In genomic region chr19:2077833-2078619, GRCh38 we compare ENCODE assay signal across 1 cellular context.
TF ChIP-seq lines count a peak whose summit lies in the region.

No MANE protein-coding gene starts in this region.

TF ChIP-seq in GM12878, 131 proteins besides CTCF, POLR2A, EP300 and RAD21:
- TF ChIP-seq POLR2AphosphoS2 (IDR thresholded peaks at IDR 0.05; ENCODE audit: low read depth, low read length) (0 out of 2 replicates have a peak, but pooled peaks have one; percentile 5), MLLT1 (IDR thresholded peaks at IDR 0.05) (peak; percentile 63), MEF2A (IDR thresholded peaks at IDR 0.05; ENCODE audit: insufficient read depth, low read depth, low read length) (no peak), SREBF2 (IDR thresholded peaks at IDR 0.05; ENCODE audit: low read length) (no peak), MTA2 (IDR thresholded peaks at IDR 0.05; ENCODE audit: low read depth) (no peak), SUPT20H (IDR thresholded peaks at IDR 0.05; ENCODE audit: borderline replicate concordance, control insufficient read depth, low read depth, low read length) (no peak), E2F4 (IDR thresholded peaks at IDR 0.05; ENCODE audit: low read depth, low read length) (no peak), PKNOX1 (IDR thresholded peaks at IDR 0.05) (no peak), POLR2AphosphoS5 (IDR thresholded peaks at IDR 0.05; ENCODE audit: low read length) (peak; percentile 26; the same call in 1 of the 2 replicates), SRF (IDR thresholded peaks at IDR 0.05; ENCODE audit: low read depth in 2 of 2, low read length in 2 of 2) (no peak), PRDM15 (CRISPR knock-in tag; IDR thresholded peaks at IDR 0.05) (no peak), NR2F1 (conservative IDR thresholded peaks at IDR 0.05) (no peak), TCF12 (IDR thresholded peaks at IDR 0.05; ENCODE audit: low read depth, low read length) (no peak), ZBTB40 (IDR thresholded peaks at IDR 0.05; ENCODE audit: borderline replicate concordance) (0 out of 2 replicates have a peak, but pooled peaks have one; percentile 33), IRF3 (IDR thresholded peaks at IDR 0.05) (no peak), RELA (IDR thresholded peaks at IDR 0.05; ENCODE audit: borderline replicate concordance, partially characterized antibody) (no peak)
TF ChIP-seq in GM12878: peak in this region for 4.
